Comparison of ENCODE assay signal across 8 cellular contexts in genomic region chr19:4338441-4339350, GRCh38. TPM values are rescaled to one million over a fixed set of nuclear protein-coding genes. Genes with fewer than 3 reads are reported as not detected.
DNase-seq lines count a peak whose midpoint lies in the region; ATAC-seq, FAIRE-seq and TF ChIP-seq lines count a peak whose summit lies in the region.

STAP2 (minus strand) TSS chr19:4338827; CDS start chr19:4338753, 74 bp downstream.

- H3K27me3 ChIP-seq in endothelial cell of umbilical vein (ENCODE audit: control insufficient read depth in 2 of 2, insufficient read depth in 2 of 2, low read length in 2 of 2): no peaks in the 10 kb centered on the region
- H3K27me3 ChIP-seq in naive thymus-derived CD4-positive, alpha-beta T cell (ENCODE audit: control insufficient read depth in 2 of 2, insufficient read depth in 2 of 2, low read length in 2 of 2): no peaks in the 10 kb centered on the region

- no peaks in the 10 kb centered on the region for H4K20me1 ChIP-seq in endothelial cell of umbilical vein (replicated peaks; ENCODE audit: control insufficient read depth, extremely low read depth, insufficient read depth, low read length)

- H3K27ac ChIP-seq in endothelial cell of umbilical vein (ENCODE audit: insufficient read depth, low read depth, low read length): no peak within 1 kb of the TSS
- H3K27ac ChIP-seq in naive thymus-derived CD4-positive, alpha-beta T cell (ENCODE audit: low read depth, low read length): peak within 1 kb of the TSS; percentile 60

- peak within 1 kb of the TSS; percentile 40 for H2AFZ ChIP-seq in endothelial cell of umbilical vein (ENCODE audit: low read depth, low read length)

- no peaks in the 10 kb centered on the region for H3K9me3 ChIP-seq in endothelial cell of umbilical vein (replicated peaks; ENCODE audit: control insufficient read depth, insufficient read depth, low read length)
- H3K9me3 ChIP-seq in naive thymus-derived CD4-positive, alpha-beta T cell (ENCODE audit: control insufficient read depth in 2 of 3, low read length in 3 of 3): no peaks in the 10 kb centered on the region

- peaks cover 16% of the 10 kb centered on the region for H3K36me3 Mint-ChIP-seq in T-helper 2 cell treated with Interferon-gamma antibody and Interleukin-4, amounts not matched to agents 5 μg/mL and 100 μg/mL, for 36 hours (ENCODE audit: low read depth)
- H3K36me3 Mint-ChIP-seq in naive thymus-derived CD4-positive, alpha-beta T cell: peaks cover 0 to 14% (median 0%) of the 10 kb centered on the region in 5 donors

- TF ChIP-seq POLR2A in GM19193 (IDR thresholded peaks at IDR 0.05; ENCODE audit: extremely low read depth, insufficient read depth, insufficient read length) (peak; percentile 46), endothelial cell of umbilical vein (IDR thresholded peaks at IDR 0.05; ENCODE audit: low read depth, low read length) (no peak)

- peak within 1 kb of the TSS; percentile 49 for H3K9ac ChIP-seq in endothelial cell of umbilical vein (replicated peaks; ENCODE audit: extremely low read depth, insufficient read depth, low read length)

- FAIRE-seq in endothelial cell of umbilical vein (lab: Jason Lieb, UNC): peak; percentile 83

- H3K79me2 ChIP-seq in endothelial cell of umbilical vein (ENCODE audit: control insufficient read depth, insufficient read depth, low read length): no peaks in the 10 kb centered on the region

- ATAC-seq in naive thymus-derived CD4-positive, alpha-beta T cell: no peak
- no peak for ATAC-seq in HG02678 (IDR thresholded peaks at IDR 0.05; ENCODE audit: unreplicated experiment)

- H3K4me3 Mint-ChIP-seq in T-helper 2 cell treated with Interferon-gamma antibody and Interleukin-4, amounts not matched to agents 5 μg/mL and 100 μg/mL, for 36 hours: peak within 1 kb of the TSS; percentile 88
- peak within 1 kb of the TSS; percentile 86 to 99 (median 92) for H3K4me3 Mint-ChIP-seq in naive thymus-derived CD4-positive, alpha-beta T cell

- no peak for TF ChIP-seq CTCF in endothelial cell of umbilical vein (IDR thresholded peaks at IDR 0.05; ENCODE audit: extremely low read depth in 1 of 2, insufficient read depth in 1 of 2, low read depth in 1 of 2, low read length in 2 of 2)

- no peaks in the 10 kb centered on the region for H3K27me3 Mint-ChIP-seq in T-helper 2 cell treated with Interferon-gamma antibody and Interleukin-4, amounts not matched to agents 5 μg/mL and 100 μg/mL, for 36 hours (ENCODE audit: low read depth)
- H3K27me3 Mint-ChIP-seq in naive thymus-derived CD4-positive, alpha-beta T cell: peaks cover 0 to 2% (median 0%) of the 10 kb centered on the region in 5 donors

- CTCF ChIA-PET in endothelial cell of umbilical vein (lab: Charles Lee): interaction anchor here (0.8 to 1.8 kb wide), 5 partner anchors 14 to 199 kb away, joined by 3 to 6 read pairs (median 3); no protein-coding TSS in a partner anchor
- CTCF ChIA-PET in naive thymus-derived CD4-positive, alpha-beta T cell (lab: Charles Lee): interaction anchor here (0.6 to 1.2 kb wide), 4 partner anchors 9 to 72 kb away, joined by 3 to 8 read pairs (median 4); no protein-coding TSS in a partner anchor

- peaks cover 13% of the 10 kb centered on the region for H3K9me3 Mint-ChIP-seq in T-helper 2 cell treated with Interferon-gamma antibody and Interleukin-4, amounts not matched to agents 5 μg/mL and 100 μg/mL, for 36 hours
- H3K9me3 Mint-ChIP-seq in naive thymus-derived CD4-positive, alpha-beta T cell: peaks cover 0 to 15% (median 4%) of the 10 kb centered on the region in 11 donors

- intact Hi-C loops in endothelial cell of umbilical vein (cut with micrococcal nuclease): no loop called here
- intact Hi-C loops in naive thymus-derived CD4-positive, alpha-beta T cell (cut with micrococcal nuclease): loop anchor here in 1 of 2 donors (1.0 kb wide), 1 partner anchor 10 kb away; no protein-coding TSS in a partner anchor

- H3K9me1 ChIP-seq in endothelial cell of umbilical vein (replicated peaks; ENCODE audit: control insufficient read depth, extremely low read depth, insufficient read depth, low read length): no peaks in the 10 kb centered on the region

- BruUV-seq in endothelial cell of umbilical vein (replicated peaks; lab: Mats Ljungman, UMichigan): no TSS peak

- peak within 1 kb of the TSS; percentile 92 for H3K27ac Mint-ChIP-seq in T-helper 2 cell treated with Interferon-gamma antibody and Interleukin-4, amounts not matched to agents 5 μg/mL and 100 μg/mL, for 36 hours
- peak within 1 kb of the TSS; percentile 90 to 96 (median 93) for H3K27ac Mint-ChIP-seq in naive thymus-derived CD4-positive, alpha-beta T cell

- H3K4me3 ChIP-seq in endothelial cell of umbilical vein (replicated peaks in 1 of 3; ENCODE audit: insufficient read depth in 1 of 3, low read depth in 1 of 3, low read length in 3 of 3): peak within 1 kb of the TSS; percentile 14 to 45 (median 24)
- H3K4me3 ChIP-seq in naive thymus-derived CD4-positive, alpha-beta T cell (ENCODE audit: low read length): peak within 1 kb of the TSS; percentile 61

- peaks cover 9% of the 10 kb centered on the region for H3K4me1 ChIP-seq in endothelial cell of umbilical vein (ENCODE audit: control insufficient read depth, extremely low read depth, insufficient read depth, low read length)
- peaks cover 0 to 14% of the 10 kb centered on the region in 2 donors for H3K4me1 ChIP-seq in naive thymus-derived CD4-positive, alpha-beta T cell (ENCODE audit: control insufficient read depth in 2 of 2, insufficient read depth in 2 of 2, low read length in 2 of 2)

- dilution Hi-C loops in endothelial cell of umbilical vein (cut with MboI; ENCODE audit: extremely low pct_ligation_motif_present, low sequenced_read_pairs): no loop called here

- H3K4me1 Mint-ChIP-seq in T-helper 2 cell treated with Interferon-gamma antibody and Interleukin-4, amounts not matched to agents 5 μg/mL and 100 μg/mL, for 36 hours (ENCODE audit: low read depth): peaks cover 12% of the 10 kb centered on the region
- H3K4me1 Mint-ChIP-seq in naive thymus-derived CD4-positive, alpha-beta T cell: peaks cover 14 to 36% (median 28%) of the 10 kb centered on the region in 7 donors

- peak within 1 kb of the TSS; percentile 73 for H3K4me2 ChIP-seq in endothelial cell of umbilical vein (ENCODE audit: insufficient read depth, low read length)

- no peaks in the 10 kb centered on the region for H3K36me3 ChIP-seq in endothelial cell of umbilical vein (ENCODE audit: control insufficient read depth in 2 of 2, extremely low read depth in 1 of 2, insufficient read depth in 2 of 2, low read length in 2 of 2)
- H3K36me3 ChIP-seq in naive thymus-derived CD4-positive, alpha-beta T cell (ENCODE audit: control insufficient read depth in 2 of 3, insufficient read depth in 3 of 3, low read length in 3 of 3): no peaks in the 10 kb centered on the region

- no peak for DNase-seq in T-helper 2 cell treated with Interferon-gamma antibody and Interleukin-4, amounts not matched to agents 5 μg/mL and 100 μg/mL, for 36 hours (ENCODE audit: low spot score)
- DNase-seq in endothelial cell of umbilical vein (ENCODE audit: low read depth, low spot score) (peak; percentile 36), iPS-NIHi7 (ENCODE audit: extremely low spot score) (no peak), SW480 (ENCODE audit: low spot score) (no peak), T1000 (lab: John Stamatoyannopoulos, UW) (no peak)
- DNase-seq in naive thymus-derived CD4-positive, alpha-beta T cell: peak in 3 of 9 donors; percentile 17 to 28 (median 17)

- POLR2A ChIA-PET in endothelial cell of umbilical vein (lab: Charles Lee): no interaction called here
- POLR2A ChIA-PET in naive thymus-derived CD4-positive, alpha-beta T cell (lab: Charles Lee): interaction anchor here (0.7 to 3.2 kb wide), 5 partner anchors 11 to 47 kb away, joined by 3 to 16 read pairs (median 4); partner anchors contain the start of gene TMIGD2

TF ChIP-seq in endothelial cell of umbilical vein, 7 proteins besides CTCF, POLR2A, EP300 and RAD21:
- TF ChIP-seq MAX (IDR thresholded peaks at IDR 0.05; ENCODE audit: insufficient read depth, insufficient read length) (no peak), GATA2 (IDR thresholded peaks at IDR 0.05; ENCODE audit: insufficient read depth, insufficient read length, low read depth, low read length) (no peak), JUN (IDR thresholded peaks at IDR 0.05; ENCODE audit: borderline replicate concordance, insufficient read depth, insufficient read length, low read depth) (no peak), EZH2 (IDR thresholded peaks at IDR 0.05; ENCODE audit: borderline replicate concordance, low read depth, low read length, severe bottlenecking) (no peak), MYC (IDR thresholded peaks at IDR 0.05; ENCODE audit: low read depth, low read length) (no peak), POLR2AphosphoS5 (IDR thresholded peaks at IDR 0.05; ENCODE audit: insufficient read depth, low read depth, low read length) (no peak), FOS (IDR thresholded peaks at IDR 0.05; ENCODE audit: borderline replicate concordance, insufficient read depth, low read length) (no peak)
TF ChIP-seq in endothelial cell of umbilical vein: peak in this region for 0.

RNA-seq across cellular contexts. Expression of gene STAP2, which starts in this region (rescaled TPM):
- 11.8 and 12.2 TPM in 2 replicates for total RNA-seq in endothelial cell of umbilical vein
- polyA plus RNA-seq in endothelial cell of umbilical vein: 21.7 and 21.8 TPM in 2 replicates
- 14.2 and 17.3 TPM in 2 replicates for polyA plus RNA-seq in endothelial cell of umbilical vein (2011; cell fraction: cytosol; rRNA removed)
- 20.5 and 24.1 TPM in 2 replicates for polyA plus RNA-seq in endothelial cell of umbilical vein (2011; cell fraction: nucleus; rRNA removed)
- polyA plus RNA-seq in endothelial cell of umbilical vein (2012): 7.2 and 18.3 TPM in 2 replicates
- 8.1 and 11.6 TPM in 2 replicates for polyA minus RNA-seq in endothelial cell of umbilical vein
- not detected for polyA minus RNA-seq in endothelial cell of umbilical vein (2011; cell fraction: cytosol; rRNA and poly(A)+ RNA removed)
- polyA minus RNA-seq in endothelial cell of umbilical vein (2011; cell fraction: nucleus; rRNA and poly(A)+ RNA removed): 3.0 and 6.0 TPM in 2 replicates
- total RNA-seq in naive thymus-derived CD4-positive, alpha-beta T cell: 10 to 100 TPM in 1 of 5 experiments, 1 to 10 TPM in 4; 2.6 to 11.8 (median 4.5) TPM
- polyA plus RNA-seq in naive thymus-derived CD4-positive, alpha-beta T cell: 1 to 10 TPM; 2.4 to 4.9 TPM
